In genomic region chr15:63192604-63193206, GRCh38 we compare ENCODE assay signal across 12 cellular contexts. TPM values are rescaled to one million over a fixed set of nuclear protein-coding genes. Genes with fewer than 3 reads are reported as not detected.
DNase-seq lines count a peak whose midpoint lies in the region; ATAC-seq and TF ChIP-seq lines count a peak whose summit lies in the region.
"Had no signal": no experiment of that assay in that cellular context is flagged by ENCODE, and none has a peak within 500 bp of the region (broad histone marks: within the 10 kb centered on the region; RNA-seq: fewer than 3 reads in every experiment).

No MANE protein-coding gene starts in this region.

- CTCF ChIA-PET in CD4-positive, alpha-beta memory T cell (lab: Charles Lee; ENCODE audit: partially characterized antibody) = interaction anchor here (1.0 to 8.6 kb wide), 10 partner anchors 10 to 231 kb away, joined by 3 to 62 read pairs (median 4); no protein-coding TSS in a partner anchor

- H3K9me3 ChIP-seq in CD4-positive, alpha-beta memory T cell (ENCODE audit: control insufficient read depth in 1 of 2, low read length in 2 of 2) = no peaks in the 10 kb centered on the region
- H3K9me3 ChIP-seq in osteoblast (ENCODE audit: low read depth, low read length) = no peaks in the 10 kb centered on the region
- H3K9me3 ChIP-seq: psoas muscle had no signal

- H3K4me1 Mint-ChIP-seq in CD4-positive, alpha-beta memory T cell = peaks cover 64 to 86% (median 73%) of the 10 kb centered on the region in 4 donors
- H3K4me1 Mint-ChIP-seq in IgD-negative memory B cell (peaks cover 50 to 71% (median 60%) of the 10 kb centered on the region in 3 donors), natural killer cell (peaks cover 77 to 84% of the 10 kb centered on the region in 2 donors)
- peaks cover 65% of the 10 kb centered on the region for H3K4me1 Mint-ChIP-seq in activated naive CD4-positive, alpha-beta T cell treated with anti-CD3 and anti-CD28 coated beads, Interleukin-2, amount 50 U/mL, for 24 hours

- no peaks in the 10 kb centered on the region for H3K36me3 ChIP-seq in CD4-positive, alpha-beta memory T cell (ENCODE audit: insufficient read depth, low read length)
- no peaks in the 10 kb centered on the region for H3K36me3 ChIP-seq in osteoblast (ENCODE audit: insufficient read depth, low read length)

- H2AFZ ChIP-seq in osteoblast (ENCODE audit: low read length) = no peak overlapping the region

- POLR2A ChIA-PET in CD4-positive, alpha-beta memory T cell (lab: Charles Lee; ENCODE audit: partially characterized antibody) = interaction anchor here (0.9 to 8.6 kb wide), 22 partner anchors 9 to 312 kb away, joined by 3 to 161 read pairs (median 6); partner anchors contain the start of genes APH1B and RPS27L

- TF ChIP-seq CTCF in natural killer cell (IDR thresholded peaks at IDR 0.05) (no peak), osteoblast (IDR thresholded peaks at IDR 0.05; ENCODE audit: extremely low read depth, low read depth, low read length) (no peak)

- no peaks in the 10 kb centered on the region for H3K9me3 Mint-ChIP-seq in CD4-positive, alpha-beta memory T cell
- H3K9me3 Mint-ChIP-seq in IgD-negative memory B cell (no peaks in the 10 kb centered on the region), natural killer cell (no peaks in the 10 kb centered on the region)
- H3K9me3 Mint-ChIP-seq in activated naive CD4-positive, alpha-beta T cell treated with anti-CD3 and anti-CD28 coated beads, Interleukin-2, amount 50 U/mL, for 24 hours = no peaks in the 10 kb centered on the region

- intact Hi-C loops in CD4-positive, alpha-beta memory T cell (cut with micrococcal nuclease) = loop anchor here (1.0 to 2.0 kb wide), 4 partner anchors 18 to 85 kb away; partner anchors contain the start of gene APH1B
- intact Hi-C loops in natural killer cell (cut with micrococcal nuclease) = loop anchor here (1.0 to 10.0 kb wide), 7 partner anchors 11 to 902 kb away; partner anchors contain the start of genes CIAO2A, LACTB and SNX1

- peak overlapping the region; percentile 93 for H3K27ac ChIP-seq in CD4-positive, alpha-beta memory T cell (ENCODE audit: low read depth, low read length)
- H3K27ac ChIP-seq in osteoblast (ENCODE audit: low read depth, low read length) = no peak overlapping the region
- H3K27ac ChIP-seq: psoas muscle had no signal

- H3K4me2 ChIP-seq in osteoblast (ENCODE audit: insufficient read depth, low read length) = no peak overlapping the region

- ATAC-seq in natural killer cell (no peak), HG03439 (IDR thresholded peaks at IDR 0.05; ENCODE audit: unreplicated experiment) (no peak)
- ATAC-seq: left colon, psoas muscle had no signal

- H3K4me3 Mint-ChIP-seq in CD4-positive, alpha-beta memory T cell = peak overlapping the region; percentile 75 to 98 (median 92)
- H3K4me3 Mint-ChIP-seq in IgD-negative memory B cell (peak overlapping the region; percentile 76 to 99 (median 90)), natural killer cell (peak overlapping the region; percentile 97)
- H3K4me3 Mint-ChIP-seq in activated naive CD4-positive, alpha-beta T cell treated with anti-CD3 and anti-CD28 coated beads, Interleukin-2, amount 50 U/mL, for 24 hours = peak overlapping the region; percentile 96

- H3K36me3 Mint-ChIP-seq in CD4-positive, alpha-beta memory T cell = peaks cover 2 to 23% of the 10 kb centered on the region in 2 donors
- peaks cover 2% of the 10 kb centered on the region for H3K36me3 Mint-ChIP-seq in IgD-negative memory B cell
- peaks cover 32% of the 10 kb centered on the region for H3K36me3 Mint-ChIP-seq in activated naive CD4-positive, alpha-beta T cell treated with anti-CD3 and anti-CD28 coated beads, Interleukin-2, amount 50 U/mL, for 24 hours
- H3K36me3 Mint-ChIP-seq in natural killer cell = no peaks in the 10 kb centered on the region

- H3K27ac Mint-ChIP-seq in CD4-positive, alpha-beta memory T cell = peak overlapping the region; percentile 87 to 100 (median 99)
- H3K27ac Mint-ChIP-seq in IgD-negative memory B cell = peak overlapping the region; percentile 85 to 97 (median 94)
- peak overlapping the region; percentile 98 for H3K27ac Mint-ChIP-seq in activated naive CD4-positive, alpha-beta T cell treated with anti-CD3 and anti-CD28 coated beads, Interleukin-2, amount 50 U/mL, for 24 hours
- peak overlapping the region; percentile 93 to 99 for H3K27ac Mint-ChIP-seq in natural killer cell

- no peak for DNase-seq in CD4-positive, alpha-beta memory T cell
- DNase-seq in natural killer cell (no peak), NCI-H2171 (lab: John Stamatoyannopoulos, UW) (no peak), SW 1271 (lab: John Stamatoyannopoulos, UW) (no peak), osteoblast (ENCODE audit: insufficient read length, low spot score, missing footprints) (no peak)
- DNase-seq: Karpas-422, left colon, psoas muscle, SHP77 treated with DMSO at 0.1 percent for 48 hours had no signal

- no peaks in the 10 kb centered on the region for H3K27me3 ChIP-seq in CD4-positive, alpha-beta memory T cell (ENCODE audit: insufficient read depth, low read length)
- H3K27me3 ChIP-seq in osteoblast (ENCODE audit: insufficient read depth, low read length) = no peaks in the 10 kb centered on the region

- peaks cover 36% of the 10 kb centered on the region for H4K20me1 ChIP-seq in osteoblast (ENCODE audit: insufficient read depth, low read length)

- H3K79me2 ChIP-seq in osteoblast (ENCODE audit: insufficient read depth, low read length) = peaks cover 80% of the 10 kb centered on the region

- no peaks in the 10 kb centered on the region for H3K27me3 Mint-ChIP-seq in CD4-positive, alpha-beta memory T cell
- H3K27me3 Mint-ChIP-seq in IgD-negative memory B cell (no peaks in the 10 kb centered on the region), natural killer cell (ENCODE audit: low read depth in 2 of 2) (no peaks in the 10 kb centered on the region)
- no peaks in the 10 kb centered on the region for H3K27me3 Mint-ChIP-seq in activated naive CD4-positive, alpha-beta T cell treated with anti-CD3 and anti-CD28 coated beads, Interleukin-2, amount 50 U/mL, for 24 hours

- H3K4me3 ChIP-seq in CD4-positive, alpha-beta memory T cell (ENCODE audit: low read length in 2 of 2) = peak overlapping the region; percentile 18 to 80
- H3K4me3 ChIP-seq in osteoblast (ENCODE audit: insufficient read depth, low read length) = no peak overlapping the region
- H3K4me3 ChIP-seq: psoas muscle had no signal

- H3K4me1 ChIP-seq in CD4-positive, alpha-beta memory T cell (ENCODE audit: insufficient read depth, low read length) = peaks cover 79% of the 10 kb centered on the region
- H3K4me1 ChIP-seq in osteoblast (ENCODE audit: insufficient read depth, low read length) = peaks cover 33% of the 10 kb centered on the region

RNA-seq across cellular contexts. Expression of gene RAB8B, which starts 3.3 kb away (rescaled TPM):
- total RNA-seq in CD4-positive, alpha-beta memory T cell = 10 to 100 TPM; 86.0 to 86.4 TPM
- 10 to 100 TPM; 35.1 to 58.3 TPM for polyA plus RNA-seq in CD4-positive, alpha-beta memory T cell
- 57.6 TPM for polyA plus RNA-seq in IgD-negative memory B cell
- total RNA-seq in natural killer cell (100 to 1,000 TPM; 128 to 155 (median 137) TPM), osteoblast (55.7 and 57.5 TPM in 2 replicates)

RNA-seq across cellular contexts. Expression of gene RPS27L, which starts 35.4 kb away (rescaled TPM):
- total RNA-seq in CD4-positive, alpha-beta memory T cell = 100 to 1,000 TPM; 150 to 161 TPM
- 100 to 1,000 TPM; 187 to 211 TPM for polyA plus RNA-seq in CD4-positive, alpha-beta memory T cell
- 147 TPM for polyA plus RNA-seq in IgD-negative memory B cell
- total RNA-seq in natural killer cell = 10 to 100 TPM; 50.4 to 63.3 (median 52.2) TPM
- total RNA-seq in osteoblast = 263 and 281 TPM in 2 replicates
